Comparison of ENCODE assay signal across 8 cellular contexts in the genomic region with DNA sequence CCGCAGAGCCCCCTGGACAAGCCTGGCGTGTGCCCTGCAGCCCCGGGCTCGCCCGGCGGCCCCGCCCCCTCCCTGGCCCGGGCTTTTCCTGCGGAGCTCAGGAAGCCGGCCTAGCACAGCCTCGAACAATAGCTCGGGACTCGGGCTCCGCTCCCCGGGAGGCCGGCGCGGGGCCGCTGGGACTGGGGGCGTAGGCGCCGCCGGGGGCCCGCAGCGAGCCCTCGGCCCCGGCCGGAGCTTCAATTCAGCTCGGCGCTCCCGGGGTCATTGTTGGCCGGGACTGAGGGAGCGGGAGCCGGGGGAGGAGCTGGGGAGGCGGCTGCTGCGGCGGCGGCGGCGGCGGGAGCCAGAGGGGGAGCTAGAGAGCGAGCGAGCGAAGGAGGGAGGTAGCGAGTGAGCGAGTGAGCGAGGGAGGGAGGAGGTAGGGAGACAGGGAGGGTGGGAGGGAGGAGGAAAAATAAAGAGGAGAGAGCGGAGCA. TPM values are rescaled to one million over a fixed set of nuclear protein-coding genes. Genes with fewer than 3 reads are reported as not detected.
DNase-seq lines count a peak whose midpoint lies in the region; ATAC-seq and TF ChIP-seq lines count a peak whose summit lies in the region.

No MANE protein-coding gene starts in this region.

- peaks cover 27% of the 10 kb centered on the region for H3K4me1 Mint-ChIP-seq in neural crest cell

- TF ChIP-seq CTCF in RWPE1 (conservative IDR thresholded peaks at IDR 0.05; ENCODE audit: low read depth) (peak; percentile 85), foreskin keratinocyte (conservative IDR thresholded peaks at IDR 0.05) (peak; percentile 75), neural crest cell (conservative IDR thresholded peaks at IDR 0.05) (peak; percentile 72), stomach (IDR thresholded peaks at IDR 0.05) (peak in 5 of 7 experiments; percentile 25 to 91 (median 74))

- no peak overlapping the region for H3K27ac Mint-ChIP-seq in neural crest cell (ENCODE audit: unreplicated experiment)

- intact Hi-C loops in stomach (cut with DNase I; ENCODE audit: low total_unique reads), result no loop called here

- no peaks in the 10 kb centered on the region for H3K36me3 Mint-ChIP-seq in neural crest cell (ENCODE audit: low read depth)

- CTCF ChIA-PET in RWPE1 (lab: Yijun Ruan, JAX), result interaction anchor here (0.5 to 0.8 kb wide), 6 partner anchors 40 to 527 kb away, joined by 3 to 4 read pairs (median 3); no protein-coding TSS in a partner anchor

- peaks cover 98% of the 10 kb centered on the region for H3K27me3 ChIP-seq in foreskin keratinocyte
- H3K27me3 ChIP-seq in stomach, result peaks cover 0 to 73% (median 40%) of the 10 kb centered on the region in 3 donors

- H3K4me1 ChIP-seq in foreskin keratinocyte, result no peaks in the 10 kb centered on the region
- peaks cover 19 to 34% (median 25%) of the 10 kb centered on the region in 4 donors for H3K4me1 ChIP-seq in stomach

- TF ChIP-seq EP300 in stomach (IDR thresholded peaks at IDR 0.05), result no peak

- DNase-seq in COR-L47 (lab: John Stamatoyannopoulos, UW), result peak; percentile 86
- peak; percentile 42 to 60 for DNase-seq in Kasumi-1 (lab: John Stamatoyannopoulos, UW)
- peak; percentile 85 for DNase-seq in RWPE1 (ENCODE audit: low spot score)
- DNase-seq in activated gamma-delta T cell treated with Interleukin-2 at 50 U/mL for 16 hours, result peak; percentile 37
- peak; percentile 8 to 32 for DNase-seq in foreskin keratinocyte
- DNase-seq in neural crest cell (ENCODE audit: low read depth, low spot score), result peak; percentile 95
- peak; percentile 84 for DNase-seq in stomach

- H3K9me3 ChIP-seq in stomach, result no peaks in the 10 kb centered on the region

- POLR2A ChIA-PET in RWPE1 (lab: Yijun Ruan, JAX; ENCODE audit: low non-redundant PET), result no interaction called here

- WGBS in stomach, 5 donors, result 0 to 2% (median 0%) methylated on average over 21 to 48 of the region's 48 CpGs

- TF ChIP-seq POLR2A in stomach (IDR thresholded peaks at IDR 0.05), result no peak

- H3K4me3 Mint-ChIP-seq in neural crest cell, result peak overlapping the region; percentile 69

- no peaks in the 10 kb centered on the region for H3K36me3 ChIP-seq in stomach

- peak overlapping the region; percentile 61 to 82 (median 66) for H3K4me3 ChIP-seq in stomach

- peaks cover 14% of the 10 kb centered on the region for H3K27me3 Mint-ChIP-seq in neural crest cell (ENCODE audit: low read depth)

- ATAC-seq in GM21717 (IDR thresholded peaks at IDR 0.05; ENCODE audit: unreplicated experiment) (peak; percentile 86), foreskin keratinocyte (peak; percentile 94)

- H3K27ac ChIP-seq in RWPE1, result no peak overlapping the region
- H3K27ac ChIP-seq in foreskin keratinocyte, result peak overlapping the region; percentile 47
- peak overlapping the region; percentile 60 to 89 (median 80) for H3K27ac ChIP-seq in stomach

- H3K9me3 Mint-ChIP-seq in neural crest cell, result no peaks in the 10 kb centered on the region

RNA-seq across cellular contexts. Expression of gene KALRN, which starts 0.2 kb away (rescaled TPM):
- total RNA-seq in foreskin keratinocyte (0.18 and 0.61 TPM in 2 replicates), neural crest cell (40.5 and 45.4 TPM in 2 replicates), stomach (100 to 1,000 TPM in 1 of 5 donors, 10 to 100 TPM in 4; 23.8 to 133 (median 93.8) TPM)
- polyA plus RNA-seq in foreskin keratinocyte (0.08 and 0.19 TPM in 2 replicates), stomach (10 to 100 TPM in 2 of 3 donors, 1 to 10 TPM in 1; 8.3 to 40.2 (median 19.5) TPM)

RNA-seq across cellular contexts. Expression of gene ROPN1, which starts 41.0 kb away (rescaled TPM):
- total RNA-seq in foreskin keratinocyte (not detected in 2 replicates), neural crest cell (not detected in 2 replicates), stomach (under 1 TPM in 1 of 5 donors, not detected in 4; 0.55 TPM)
- polyA plus RNA-seq in foreskin keratinocyte (not detected in 2 replicates), stomach (under 1 TPM in 1 of 3 donors, not detected in 2; 0.15 TPM)

Comparison
In these comparisons a context has a peak if more than half of its experiments do, and no peak if none do; other contexts are left out.
1. DNase-seq: peak in every context shown above with its lines; median percentile 95 in neural crest cell; 86 in COR-L47; 85 in RWPE1; 84 in stomach; 51 in Kasumi-1; 37 in activated gamma-delta T cell treated with Interleukin-2 at 50 U/mL for 16 hours; 20 in foreskin keratinocyte.
2. RNA of gene KALRN, which starts 0.2 kb away (total RNA-seq): 23.8 to 133 TPM in stomach and 40.5 to 45.4 TPM in neural crest cell; 0.18 to 0.61 TPM in foreskin keratinocyte; every median in the first group is over 10 times any median in the second.
3. Peak in every context shown above with its lines, with median percentiles within 50 percentile points of each other: CTCF ChIP-seq.